1 cellular context compared by ENCODE assay signal in the genomic region with DNA sequence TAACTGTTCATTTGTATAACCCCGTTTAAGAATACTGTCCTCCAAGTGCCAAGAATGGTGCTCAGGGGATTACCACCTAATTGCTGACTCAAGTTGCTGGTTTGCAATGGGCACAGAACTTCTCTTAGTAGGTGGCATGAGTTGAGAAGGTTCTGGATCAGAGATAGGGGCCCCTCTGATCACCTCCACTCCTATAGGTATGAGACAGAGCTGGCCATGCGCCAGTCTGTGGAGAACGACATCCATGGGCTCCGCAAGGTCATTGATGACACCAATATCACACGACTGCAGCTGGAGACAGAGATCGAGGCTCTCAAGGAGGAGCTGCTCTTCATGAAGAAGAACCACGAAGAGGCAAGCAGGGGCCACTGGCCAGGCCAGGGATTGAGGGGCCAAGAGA.
TF ChIP-seq lines count a peak whose summit lies in the region.

No MANE protein-coding gene starts in this region.

TF ChIP-seq in IMR-90, 13 proteins besides CTCF, POLR2A, EP300 and RAD21:
- TF ChIP-seq MAZ (IDR thresholded peaks at IDR 0.05; ENCODE audit: borderline replicate concordance, low read depth, low read length): no peak
- TF ChIP-seq, protein P1, sequence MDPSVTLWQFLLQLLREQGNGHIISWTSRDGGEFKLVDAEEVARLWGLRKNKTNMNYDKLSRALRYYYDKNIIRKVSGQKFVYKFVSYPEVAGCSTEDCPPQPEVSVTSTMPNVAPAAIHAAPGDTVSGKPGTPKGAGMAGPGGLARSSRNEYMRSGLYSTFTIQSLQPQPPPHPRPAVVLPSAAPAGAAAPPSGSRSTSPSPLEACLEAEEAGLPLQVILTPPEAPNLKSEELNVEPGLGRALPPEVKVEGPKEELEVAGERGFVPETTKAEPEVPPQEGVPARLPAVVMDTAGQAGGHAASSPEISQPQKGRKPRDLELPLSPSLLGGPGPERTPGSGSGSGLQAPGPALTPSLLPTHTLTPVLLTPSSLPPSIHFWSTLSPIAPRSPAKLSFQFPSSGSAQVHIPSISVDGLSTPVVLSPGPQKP (IDR thresholded peaks at IDR 0.05; ENCODE audit: borderline replicate concordance, low read depth, low read length): no peak
- no peak for TF ChIP-seq FOS (IDR thresholded peaks at IDR 0.05; ENCODE audit: low read depth, low read length)
- TF ChIP-seq BHLHE40 (IDR thresholded peaks at IDR 0.05; ENCODE audit: low read depth, low read length): no peak
- TF ChIP-seq RCOR1 (IDR thresholded peaks at IDR 0.05; ENCODE audit: insufficient replicate concordance, low read length): no peak
- TF ChIP-seq CHD1 (IDR thresholded peaks at IDR 0.05; ENCODE audit: low read depth, low read length): no peak
- no peak for TF ChIP-seq MXI1 (IDR thresholded peaks at IDR 0.05; ENCODE audit: borderline replicate concordance, low read depth, low read length)
- TF ChIP-seq MAFK (IDR thresholded peaks at IDR 0.05; ENCODE audit: low read depth, low read length): no peak
- no peak for TF ChIP-seq SMC3 (IDR thresholded peaks at IDR 0.05; ENCODE audit: low read depth, low read length)
- no peak for TF ChIP-seq CEBPB (IDR thresholded peaks at IDR 0.05; ENCODE audit: low read depth, low read length)
- TF ChIP-seq, protein P2, sequence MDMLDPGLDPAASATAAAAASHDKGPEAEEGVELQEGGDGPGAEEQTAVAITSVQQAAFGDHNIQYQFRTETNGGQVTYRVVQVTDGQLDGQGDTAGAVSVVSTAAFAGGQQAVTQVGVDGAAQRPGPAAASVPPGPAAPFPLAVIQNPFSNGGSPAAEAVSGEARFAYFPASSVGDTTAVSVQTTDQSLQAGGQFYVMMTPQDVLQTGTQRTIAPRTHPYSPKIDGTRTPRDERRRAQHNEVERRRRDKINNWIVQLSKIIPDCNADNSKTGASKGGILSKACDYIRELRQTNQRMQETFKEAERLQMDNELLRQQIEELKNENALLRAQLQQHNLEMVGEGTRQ (IDR thresholded peaks at IDR 0.05; ENCODE audit: low read depth, low read length): no peak
- TF ChIP-seq RFX5 (IDR thresholded peaks at IDR 0.05; ENCODE audit: low read depth, low read length): no peak
- TF ChIP-seq NFE2L2 (IDR thresholded peaks at IDR 0.05; ENCODE audit: low read depth, low read length): no peak
